Comparison of ENCODE assay signal across 2 cellular contexts in genomic region chr12:110858848-110859247, GRCh38.
TF ChIP-seq lines count a peak whose summit lies in the region.

No MANE protein-coding gene starts in this region.

TF ChIP-seq in SK-N-SH treated with all-trans-retinoic acid at 6 μM for 48 hours, 23 proteins besides CTCF, POLR2A, EP300 and RAD21 (continued from another document):
- TF ChIP-seq TCF4 (CRISPR knock-in tag; IDR thresholded peaks at IDR 0.05; ENCODE audit: borderline replicate concordance) (no peak), ZFP3 (CRISPR knock-in tag; IDR thresholded peaks at IDR 0.05) (no peak), ZNF565 (CRISPR knock-in tag; conservative IDR thresholded peaks at IDR 0.05; ENCODE audit: low read depth) (no peak), OSR1 (CRISPR knock-in tag; IDR thresholded peaks at IDR 0.05) (no peak), CREB5 (CRISPR knock-in tag; IDR thresholded peaks at IDR 0.05; ENCODE audit: low read depth) (no peak), PATZ1 (CRISPR knock-in tag; IDR thresholded peaks at IDR 0.05; ENCODE audit: borderline replicate concordance) (no peak), ZNF70 (CRISPR knock-in tag; IDR thresholded peaks at IDR 0.05) (no peak), TSHZ2 (CRISPR knock-in tag; IDR thresholded peaks at IDR 0.05) (no peak), ZC3H10 (CRISPR knock-in tag; IDR thresholded peaks at IDR 0.05) (no peak), ARNTL (CRISPR knock-in tag; IDR thresholded peaks at IDR 0.05; ENCODE audit: borderline replicate concordance, low read depth) (no peak), SNAI2 (CRISPR knock-in tag; IDR thresholded peaks at IDR 0.05) (no peak)
TF ChIP-seq in SK-N-SH treated with all-trans-retinoic acid at 6 μM for 48 hours: peak in this region for 0.

TF ChIP-seq in SK-N-SH, 30 proteins besides CTCF, POLR2A, EP300 and RAD21 (continued from another document):
- TF ChIP-seq USF1 (IDR thresholded peaks at IDR 0.05; ENCODE audit: borderline replicate concordance, low read depth) (no peak), CHD2 (IDR thresholded peaks at IDR 0.05; ENCODE audit: low read length, partially characterized antibody) (no peak), EZH2phosphoT487 (IDR thresholded peaks at IDR 0.05; ENCODE audit: borderline replicate concordance, low read depth) (no peak), SIN3A (IDR thresholded peaks at IDR 0.05; ENCODE audit: borderline replicate concordance, low read depth, low read length) (no peak), FOXM1 (IDR thresholded peaks at IDR 0.05; ENCODE audit: low read depth) (no peak)
